In genomic region chr18:45954070-45954712, GRCh38 we compare ENCODE assay signal across 20 cellular contexts. TPM values are rescaled to one million over a fixed set of nuclear protein-coding genes. Genes with fewer than 3 reads are reported as not detected.
A peak's percentile ranks its signal among the peaks of the same experiment; 100 is the strongest.
DNase-seq lines count a peak whose midpoint lies in the region; ATAC-seq, FAIRE-seq and TF ChIP-seq lines count a peak whose summit lies in the region.
"Had no signal": no experiment of that assay in that cellular context is flagged by ENCODE, and none has a peak within 500 bp of the region (broad histone marks: within the 10 kb centered on the region; RNA-seq: fewer than 3 reads in every experiment).

No MANE protein-coding gene starts in this region.

- H3K9me3 Mint-ChIP-seq in astrocyte (ENCODE audit: unreplicated experiment), result no peaks in the 10 kb centered on the region
- no peaks in the 10 kb centered on the region for H3K9me3 Mint-ChIP-seq in activated CD8-positive, alpha-beta T cell treated with anti-CD3 and anti-CD28 coated beads, Interleukin-2, amount 10 ng/mL, durations not matched to agents 7 days and 5 days (ENCODE audit: insufficient read depth)
- no peaks in the 10 kb centered on the region for H3K9me3 Mint-ChIP-seq in stimulated activated naive B cell treated with anti-CD40 and anti-IgM and Interleukin-4, amounts not matched to agents 10 μg/mL and 1 μg/mL and 100 μg/mL, for 72 hours
- H3K9me3 Mint-ChIP-seq: activated naive CD4-positive, alpha-beta T cell treated with anti-CD3 and anti-CD28 coated beads, Interleukin-2, amount 10 ng/mL, durations not matched to agents 7 days and 5 days; naive thymus-derived CD4-positive, alpha-beta T cell; stimulated activated effector memory CD8-positive, alpha-beta T cell treated with anti-CD3 and anti-CD28 coated beads, Interleukin-12 subunit alpha, Interleukin-12 subunit beta, amount 100 ng/mL, for 72 hours had no signal

- peaks cover 29% of the 10 kb centered on the region for H3K36me3 ChIP-seq in astrocyte (ENCODE audit: insufficient read depth, low read length)
- H3K36me3 ChIP-seq: BE2C had no signal

- peaks cover 49% of the 10 kb centered on the region for H3K79me2 ChIP-seq in astrocyte (ENCODE audit: insufficient read depth, low read length)

- no peak for ATAC-seq in activated CD8-positive, alpha-beta T cell treated with anti-CD3 and anti-CD28 coated beads, Interleukin-2, amount 10 ng/mL, durations not matched to agents 7 days and 5 days
- ATAC-seq in GM21528 (IDR thresholded peaks at IDR 0.05; ENCODE audit: low FRiP score, unreplicated experiment), result no peak
- ATAC-seq in stimulated activated naive B cell treated with anti-CD40 and anti-IgM and Interleukin-4, amounts not matched to agents 10 μg/mL and 1 μg/mL and 100 μg/mL, for 72 hours (replicated peaks), result no peak
- ATAC-seq: naive thymus-derived CD4-positive, alpha-beta T cell; stimulated activated effector memory CD8-positive, alpha-beta T cell treated with anti-CD3 and anti-CD28 coated beads, Interleukin-12 subunit alpha, Interleukin-12 subunit beta, amount 100 ng/mL, for 72 hours had no signal

- peaks cover 54% of the 10 kb centered on the region for H3K4me1 ChIP-seq in astrocyte (ENCODE audit: insufficient read depth, low read length)
- H3K4me1 ChIP-seq: BE2C had no signal

- H3K4me2 ChIP-seq in astrocyte (ENCODE audit: low read length), result peak overlapping the region; percentile 72

- H4K20me1 ChIP-seq in astrocyte (ENCODE audit: insufficient read depth, low read length), result no peaks in the 10 kb centered on the region

- POLR2A ChIA-PET in activated CD8-positive, alpha-beta T cell treated with anti-CD3 and anti-CD28 coated beads, Interleukin-2, amount 10 ng/mL, durations not matched to agents 7 days and 5 days (lab: Charles Lee), result interaction anchor here (1.1 kb wide), 1 partner anchor 12 kb away, joined by 3 read pairs; no protein-coding TSS in a partner anchor

- TF ChIP-seq CTCF in astrocyte (IDR thresholded peaks at IDR 0.05; ENCODE audit: insufficient read depth, low read depth, low read length), result no peak

- peak overlapping the region; percentile 56 for H3K9ac ChIP-seq in astrocyte (ENCODE audit: low read length)

- H3K4me3 Mint-ChIP-seq in astrocyte (ENCODE audit: unreplicated experiment), result peak overlapping the region; percentile 1
- no peak overlapping the region for H3K4me3 Mint-ChIP-seq in activated CD8-positive, alpha-beta T cell treated with anti-CD3 and anti-CD28 coated beads, Interleukin-2, amount 10 ng/mL, durations not matched to agents 7 days and 5 days
- no peak overlapping the region for H3K4me3 Mint-ChIP-seq in stimulated activated naive B cell treated with anti-CD40 and anti-IgM and Interleukin-4, amounts not matched to agents 10 μg/mL and 1 μg/mL and 100 μg/mL, for 72 hours
- H3K4me3 Mint-ChIP-seq: activated naive CD4-positive, alpha-beta T cell treated with anti-CD3 and anti-CD28 coated beads, Interleukin-2, amount 10 ng/mL, durations not matched to agents 7 days and 5 days; stimulated activated effector memory CD8-positive, alpha-beta T cell treated with anti-CD3 and anti-CD28 coated beads, Interleukin-12 subunit alpha, Interleukin-12 subunit beta, amount 100 ng/mL, for 72 hours had no signal

- CTCF ChIA-PET in activated CD8-positive, alpha-beta T cell treated with anti-CD3 and anti-CD28 coated beads, Interleukin-2, amount 10 ng/mL, durations not matched to agents 7 days and 5 days (lab: Charles Lee), result interaction anchor here (1.3 kb wide), 1 partner anchor 75 kb away, joined by 3 read pairs; no protein-coding TSS in a partner anchor

- no peaks in the 10 kb centered on the region for H3K27me3 ChIP-seq in astrocyte (ENCODE audit: insufficient read depth, low read length)
- H3K27me3 ChIP-seq: BE2C had no signal

- peaks cover 27% of the 10 kb centered on the region for H3K36me3 Mint-ChIP-seq in astrocyte (ENCODE audit: low read depth, unreplicated experiment)
- peaks cover 47% of the 10 kb centered on the region for H3K36me3 Mint-ChIP-seq in activated CD8-positive, alpha-beta T cell treated with anti-CD3 and anti-CD28 coated beads, Interleukin-2, amount 10 ng/mL, durations not matched to agents 7 days and 5 days (ENCODE audit: low read depth)
- H3K36me3 Mint-ChIP-seq in stimulated activated naive B cell treated with anti-CD40 and anti-IgM and Interleukin-4, amounts not matched to agents 10 μg/mL and 1 μg/mL and 100 μg/mL, for 72 hours, result peaks cover 30 to 58% of the 10 kb centered on the region in 2 donors

- H3K4me3 ChIP-seq in astrocyte (ENCODE audit: insufficient read depth, low read depth, low read length), result no peak overlapping the region
- H3K4me3 ChIP-seq: SK-N-MC had no signal

- peak overlapping the region; percentile 90 for H3K27ac Mint-ChIP-seq in astrocyte (ENCODE audit: unreplicated experiment)
- H3K27ac Mint-ChIP-seq in activated CD8-positive, alpha-beta T cell treated with anti-CD3 and anti-CD28 coated beads, Interleukin-2, amount 10 ng/mL, durations not matched to agents 7 days and 5 days, result no peak overlapping the region
- H3K27ac Mint-ChIP-seq in stimulated activated naive B cell treated with anti-CD40 and anti-IgM and Interleukin-4, amounts not matched to agents 10 μg/mL and 1 μg/mL and 100 μg/mL, for 72 hours, result no peak overlapping the region
- H3K27ac Mint-ChIP-seq: activated naive CD4-positive, alpha-beta T cell treated with anti-CD3 and anti-CD28 coated beads, Interleukin-2, amount 10 ng/mL, durations not matched to agents 7 days and 5 days; stimulated activated effector memory CD8-positive, alpha-beta T cell treated with anti-CD3 and anti-CD28 coated beads, Interleukin-12 subunit alpha, Interleukin-12 subunit beta, amount 100 ng/mL, for 72 hours had no signal

- peak overlapping the region; percentile 89 for H3K27ac ChIP-seq in astrocyte (ENCODE audit: low read depth, low read length)
- H3K27ac ChIP-seq: SK-N-MC had no signal

- peak; percentile 78 for DNase-seq in A172 (ENCODE audit: low spot score)
- DNase-seq in HK-2 (ENCODE audit: unreplicated experiment), result peak; percentile 28
- DNase-seq in astrocyte (ENCODE audit: low read depth), result peak; percentile 94
- DNase-seq in hepatic stellate cell (ENCODE audit: low spot score), result peak; percentile 79
- no peak for DNase-seq in activated CD8-positive, alpha-beta T cell treated with anti-CD3 and anti-CD28 coated beads, Interleukin-2, amount 10 ng/mL, durations not matched to agents 7 days and 5 days
- no peak for DNase-seq in frontal cortex (ENCODE audit: low spot score in 2 of 2)
- no peak for DNase-seq in stimulated activated naive B cell treated with anti-CD40 and anti-IgM and Interleukin-4, amounts not matched to agents 10 μg/mL and 1 μg/mL and 100 μg/mL, for 72 hours
- DNase-seq: activated CD4-positive, alpha-beta T cell treated with anti-CD3 and anti-CD28 coated beads for 48 hours; activated naive CD4-positive, alpha-beta T cell treated with anti-CD3 and anti-CD28 coated beads, Interleukin-2, amount 10 ng/mL, durations not matched to agents 7 days and 5 days; BE2C; effector CD4-positive, alpha-beta T cell; GDM1; MV-4-11; naive thymus-derived CD4-positive, alpha-beta T cell; NCI-H526 treated with DMSO at 0.1 percent for 48 hours; stimulated activated CD4-positive, alpha-beta T cell treated with anti-CD3 and anti-CD28 coated beads, Interleukin-15, amount 100 ng/mL, for 24 hours had no signal

- FAIRE-seq in astrocyte (lab: Jason Lieb, UNC), result peak; percentile 98
- no peak for FAIRE-seq in frontal cortex (lab: Jason Lieb, UNC)
- FAIRE-seq: H1 had no signal

- no peak overlapping the region for H2AFZ ChIP-seq in astrocyte (ENCODE audit: low read depth, low read length)

- H3K4me1 Mint-ChIP-seq in astrocyte (ENCODE audit: low read depth, unreplicated experiment), result peaks cover 67% of the 10 kb centered on the region
- H3K4me1 Mint-ChIP-seq in activated CD8-positive, alpha-beta T cell treated with anti-CD3 and anti-CD28 coated beads, Interleukin-2, amount 10 ng/mL, durations not matched to agents 7 days and 5 days (ENCODE audit: low read depth), result peaks cover 4% of the 10 kb centered on the region
- peaks cover 0 to 5% of the 10 kb centered on the region in 2 donors for H3K4me1 Mint-ChIP-seq in stimulated activated naive B cell treated with anti-CD40 and anti-IgM and Interleukin-4, amounts not matched to agents 10 μg/mL and 1 μg/mL and 100 μg/mL, for 72 hours

- no peaks in the 10 kb centered on the region for H3K27me3 Mint-ChIP-seq in astrocyte (ENCODE audit: low read depth, unreplicated experiment)
- no peaks in the 10 kb centered on the region for H3K27me3 Mint-ChIP-seq in activated CD8-positive, alpha-beta T cell treated with anti-CD3 and anti-CD28 coated beads, Interleukin-2, amount 10 ng/mL, durations not matched to agents 7 days and 5 days (ENCODE audit: low read depth)
- H3K27me3 Mint-ChIP-seq in stimulated activated naive B cell treated with anti-CD40 and anti-IgM and Interleukin-4, amounts not matched to agents 10 μg/mL and 1 μg/mL and 100 μg/mL, for 72 hours, result no peaks in the 10 kb centered on the region
- H3K27me3 Mint-ChIP-seq: activated naive CD4-positive, alpha-beta T cell treated with anti-CD3 and anti-CD28 coated beads, Interleukin-2, amount 10 ng/mL, durations not matched to agents 7 days and 5 days; naive thymus-derived CD4-positive, alpha-beta T cell had no signal

- no peaks in the 10 kb centered on the region for H3K9me3 ChIP-seq in astrocyte (ENCODE audit: insufficient read depth, low read depth, low read length)
- H3K9me3 ChIP-seq: BE2C had no signal

RNA-seq across cellular contexts. Expression of gene EPG5, which starts 12.9 kb away (rescaled TPM):
- 8.8 and 16.4 TPM in 2 replicates for total RNA-seq in A172 (2014; rRNA removed; shearing (Covaris generic))
- total RNA-seq in astrocyte (24.0 and 29.0 TPM in 2 replicates), frontal cortex (26.1 TPM)
- 10 to 100 TPM; 23.1 to 23.9 TPM for total RNA-seq in activated CD8-positive, alpha-beta T cell treated with anti-CD3 and anti-CD28 coated beads, Interleukin-2, amount 10 ng/mL, durations not matched to agents 7 days and 5 days

Comparison
In these comparisons a context has a peak if more than half of its experiments do, and no peak if none do; other contexts are left out.
1. DNase-seq: peak in A172 (single experiment), HK-2 (single experiment), astrocyte (single experiment) and hepatic stellate cell (single experiment); none in activated CD8-positive, alpha-beta T cell treated with anti-CD3 and anti-CD28 coated beads, Interleukin-2, amount 10 ng/mL, durations not matched to agents 7 days and 5 days (single experiment), frontal cortex (0 of 2) and stimulated activated naive B cell treated with anti-CD40 and anti-IgM and Interleukin-4, amounts not matched to agents 10 μg/mL and 1 μg/mL and 100 μg/mL, for 72 hours (single experiment).